9 cellular contexts compared by ENCODE assay signal in the genomic region with DNA sequence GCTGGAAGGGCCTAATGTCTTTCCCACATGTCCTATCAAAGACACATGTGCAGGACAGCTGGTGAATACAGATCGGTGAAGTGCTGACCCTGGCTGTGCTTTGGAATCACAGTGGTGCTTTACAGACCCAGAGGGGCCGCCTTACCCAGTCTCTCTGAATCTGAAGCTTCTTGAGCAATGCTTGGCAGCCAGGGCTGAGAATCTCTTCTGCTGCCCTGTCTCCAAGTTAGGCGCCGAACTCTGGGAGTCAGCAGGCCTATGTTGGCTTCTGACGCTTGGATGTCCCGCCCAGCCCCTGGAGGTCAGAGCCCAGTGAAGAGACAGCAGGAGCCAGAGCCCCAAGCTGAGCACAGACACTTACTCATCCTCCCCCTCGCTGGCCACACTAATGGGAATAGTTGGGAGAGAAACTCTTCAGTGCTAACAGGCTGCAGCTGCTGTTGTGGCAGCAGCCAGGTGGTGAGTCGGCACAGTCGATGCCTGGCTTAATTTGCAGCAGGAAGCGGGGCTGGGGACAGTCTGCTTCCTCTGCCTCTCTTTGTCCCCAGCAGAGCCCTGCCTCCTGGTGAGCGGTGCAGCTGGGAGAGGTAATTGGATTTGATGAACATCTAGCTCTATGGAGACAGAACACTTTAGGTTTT.
DNase-seq lines count a peak whose midpoint lies in the region; ATAC-seq and TF ChIP-seq lines count a peak whose summit lies in the region.
"Had no signal": no experiment of that assay in that cellular context is flagged by ENCODE, and none has a peak within 500 bp of the region (broad histone marks: within the 10 kb centered on the region; RNA-seq: fewer than 3 reads in every experiment).

No MANE protein-coding gene starts in this region.

- H3K4me3 ChIP-seq in coronary artery: no peak overlapping the region

- DNase-seq in Caki2 (ENCODE audit: low read depth): peak; percentile 16
- peak; percentile 87 for DNase-seq in NCI-H2107 (lab: John Stamatoyannopoulos, UW)
- peak; percentile 85 for DNase-seq in coronary artery (ENCODE audit: low spot score)
- peak; percentile 98 for DNase-seq in myocyte (ENCODE audit: low read depth)
- DNase-seq in activated naive CD4-positive, alpha-beta T cell treated with anti-CD3 and anti-CD28 coated beads, Interleukin-2, amount 50 U/mL, for 16 hours: no peak
- DNase-seq in stimulated activated naive CD8-positive, alpha-beta T cell treated with anti-CD3 and anti-CD28 coated beads, Interleukin-15, Interleukin-2, amounts not matched to agents 100 U/mL and 50 U/mL, for 24 hours: no peak

- peaks cover 42% of the 10 kb centered on the region for H3K27me3 Mint-ChIP-seq in stimulated activated memory B cell treated with anti-CD40 and anti-IgM and Interleukin-4, amounts not matched to agents 10 μg/mL and 1 μg/mL and 100 μg/mL, for 72 hours

- H3K27ac Mint-ChIP-seq in stimulated activated memory B cell treated with anti-CD40 and anti-IgM and Interleukin-4, amounts not matched to agents 10 μg/mL and 1 μg/mL and 100 μg/mL, for 72 hours: no peak overlapping the region
- H3K27ac Mint-ChIP-seq: activated naive CD4-positive, alpha-beta T cell treated with anti-CD3 and anti-CD28 coated beads, Interleukin-2, amount 50 U/mL, for 24 hours had no signal

- in situ Hi-C loops in Caki2 (cut with HindIII; ENCODE audit: low pct_unique_long_range_greater_than_20kb, low sequenced_read_pairs): no loop called here

- no peaks in the 10 kb centered on the region for H3K9me3 Mint-ChIP-seq in stimulated activated memory B cell treated with anti-CD40 and anti-IgM and Interleukin-4, amounts not matched to agents 10 μg/mL and 1 μg/mL and 100 μg/mL, for 72 hours
- H3K9me3 Mint-ChIP-seq: activated naive CD4-positive, alpha-beta T cell treated with anti-CD3 and anti-CD28 coated beads, Interleukin-2, amount 50 U/mL, for 24 hours had no signal

- TF ChIP-seq CTCF in coronary artery (IDR thresholded peaks at IDR 0.05): no peak

- H3K36me3 Mint-ChIP-seq in stimulated activated memory B cell treated with anti-CD40 and anti-IgM and Interleukin-4, amounts not matched to agents 10 μg/mL and 1 μg/mL and 100 μg/mL, for 72 hours: peaks cover 4% of the 10 kb centered on the region
- H3K36me3 Mint-ChIP-seq: activated naive CD4-positive, alpha-beta T cell treated with anti-CD3 and anti-CD28 coated beads, Interleukin-2, amount 50 U/mL, for 24 hours had no signal

- H3K27ac ChIP-seq in coronary artery: peak overlapping the region in 1 of 2 donors; percentile 49

- no peak for ATAC-seq in stimulated activated naive CD8-positive, alpha-beta T cell treated with anti-CD3 and anti-CD28 coated beads, Interleukin-15, Interleukin-2, amounts not matched to agents 100 U/mL and 50 U/mL, for 24 hours
- ATAC-seq in stimulated activated memory B cell treated with anti-CD40 and anti-IgM and Interleukin-4, amounts not matched to agents 10 μg/mL and 1 μg/mL and 100 μg/mL, for 72 hours: no peak
- no peak for ATAC-seq in HG02610 (IDR thresholded peaks at IDR 0.05; ENCODE audit: unreplicated experiment)

- H3K4me3 Mint-ChIP-seq in stimulated activated memory B cell treated with anti-CD40 and anti-IgM and Interleukin-4, amounts not matched to agents 10 μg/mL and 1 μg/mL and 100 μg/mL, for 72 hours: no peak overlapping the region
- H3K4me3 Mint-ChIP-seq: activated naive CD4-positive, alpha-beta T cell treated with anti-CD3 and anti-CD28 coated beads, Interleukin-2, amount 50 U/mL, for 24 hours had no signal

- peaks cover 35% of the 10 kb centered on the region for H3K4me1 Mint-ChIP-seq in stimulated activated memory B cell treated with anti-CD40 and anti-IgM and Interleukin-4, amounts not matched to agents 10 μg/mL and 1 μg/mL and 100 μg/mL, for 72 hours

Comparison
In these comparisons a context has a peak if more than half of its experiments do, and no peak if none do; other contexts are left out.
1. DNase-seq: peak in Caki2 (single experiment), NCI-H2107 (single experiment), coronary artery (single experiment) and myocyte (single experiment); none in activated naive CD4-positive, alpha-beta T cell treated with anti-CD3 and anti-CD28 coated beads, Interleukin-2, amount 50 U/mL, for 16 hours (single experiment) and stimulated activated naive CD8-positive, alpha-beta T cell treated with anti-CD3 and anti-CD28 coated beads, Interleukin-15, Interleukin-2, amounts not matched to agents 100 U/mL and 50 U/mL, for 24 hours (single experiment).